Comparison of ENCODE assay signal across 25 cellular contexts in the genomic region with DNA sequence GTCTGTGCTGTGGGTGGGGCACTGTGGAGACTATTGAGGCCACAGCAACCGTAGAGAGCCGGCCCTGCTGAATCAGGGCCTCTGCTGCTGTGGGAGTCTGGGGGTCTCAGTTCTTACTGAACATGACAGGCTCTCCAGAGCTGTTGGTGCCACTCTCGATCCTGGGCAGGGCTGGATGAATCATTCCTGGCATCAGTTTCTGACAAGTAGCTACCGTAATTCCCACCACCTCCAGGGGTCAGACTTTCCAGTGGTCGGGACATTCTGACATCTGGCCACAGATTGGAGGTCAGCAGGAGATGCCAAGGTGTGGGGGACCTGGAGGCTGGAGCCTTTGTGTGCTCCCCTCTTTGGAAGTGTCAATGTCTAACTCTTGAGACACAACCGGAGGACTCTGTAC.
"Had no signal": no experiment of that assay in that cellular context is flagged by ENCODE, and none has a peak within 500 bp of the region (broad histone marks: within the 10 kb centered on the region; RNA-seq: fewer than 3 reads in every experiment).

No MANE protein-coding gene starts in this region.

- H3K27me3 ChIP-seq: body of pancreas, hepatocyte, right lobe of liver, tibial nerve had no signal

- H3K4me1 Mint-ChIP-seq: activated B cell treated with CpG ODN at 0.5 μM for 24 hours; activated CD4-positive, alpha-beta T cell treated with anti-CD3 and anti-CD28 coated beads for 36 hours; memory B cell; nephron had no signal

- H3K27ac ChIP-seq: body of pancreas, hepatocyte, right lobe of liver, skin epidermis, tibial nerve had no signal

- H3K36me3 Mint-ChIP-seq: memory B cell had no signal

- DNase-seq: activated B cell treated with CpG ODN at 0.5 μM for 24 hours; activated CD4-positive, alpha-beta T cell treated with anti-CD3 and anti-CD28 coated beads for 36 hours; activated CD4-positive, alpha-beta T cell treated with anti-CD3 and anti-CD28 coated beads, Interleukin-2, amount 50 U/mL, for 4 hours; activated effector memory CD4-positive, alpha-beta T cell treated with Interleukin-2 at 50 U/mL for 16 hours; activated naive CD4-positive, alpha-beta T cell treated with anti-CD3 and anti-CD28 coated beads for 36 hours; activated T-cell treated with anti-CD3 and anti-CD28 coated beads, Interleukin-2, amount 50 U/mL, for 72 hours; anterior cingulate cortex; body of pancreas; caudate nucleus; dermis blood vessel endothelial cell; effector CD8-positive, alpha-beta T cell; foreskin melanocyte; left ventricle myocardium superior; occipital lobe; right lobe of liver; stimulated activated CD4-positive, alpha-beta T cell treated with anti-CD3 and anti-CD28 coated beads, Interleukin-1b, Interleukin-23, amount 100 ng/mL, for 48 hours; substantia nigra; T1000 had no signal

- H2AFZ ChIP-seq: hepatocyte had no signal

- H3K4me1 ChIP-seq: body of pancreas, right lobe of liver, tibial nerve had no signal

- H3K27ac Mint-ChIP-seq: activated B cell treated with CpG ODN at 0.5 μM for 24 hours; activated CD4-positive, alpha-beta T cell treated with anti-CD3 and anti-CD28 coated beads for 36 hours; activated naive CD4-positive, alpha-beta T cell treated with anti-CD3 and anti-CD28 coated beads for 36 hours; activated T-cell treated with anti-CD3 and anti-CD28 coated beads, Interleukin-2, amount 50 U/mL, for 72 hours; memory B cell; nephron; stimulated activated naive CD8-positive, alpha-beta T cell treated with anti-CD3 and anti-CD28 coated beads, Interleukin-15, Interleukin-2, amounts not matched to agents 100 ng/mL and 50 ng/mL, for 24 hours; T-helper 1 cell treated with Interleukin-12 subunit alpha and Interleukin-12 subunit beta and Interleukin-4 antibody, amounts not matched to agents 30 μg/mL and 1 μg/mL, for 36 hours had no signal

- H3K36me3 ChIP-seq: right lobe of liver, tibial nerve had no signal

- H3K27me3 Mint-ChIP-seq: activated B cell treated with CpG ODN at 0.5 μM for 24 hours; memory B cell; stimulated activated naive CD8-positive, alpha-beta T cell treated with anti-CD3 and anti-CD28 coated beads, Interleukin-15, Interleukin-2, amounts not matched to agents 100 ng/mL and 50 ng/mL, for 24 hours had no signal

- H3K4me3 Mint-ChIP-seq: activated B cell treated with CpG ODN at 0.5 μM for 24 hours; activated CD4-positive, alpha-beta T cell treated with anti-CD3 and anti-CD28 coated beads for 36 hours; activated naive CD4-positive, alpha-beta T cell treated with anti-CD3 and anti-CD28 coated beads for 36 hours; activated T-cell treated with anti-CD3 and anti-CD28 coated beads, Interleukin-2, amount 50 U/mL, for 72 hours; memory B cell; nephron; stimulated activated naive CD8-positive, alpha-beta T cell treated with anti-CD3 and anti-CD28 coated beads, Interleukin-15, Interleukin-2, amounts not matched to agents 100 ng/mL and 50 ng/mL, for 24 hours; T-helper 1 cell treated with Interleukin-12 subunit alpha and Interleukin-12 subunit beta and Interleukin-4 antibody, amounts not matched to agents 30 μg/mL and 1 μg/mL, for 36 hours had no signal

- H3K9me3 ChIP-seq: body of pancreas, right lobe of liver had no signal

- H3K9me3 Mint-ChIP-seq: activated B cell treated with CpG ODN at 0.5 μM for 24 hours had no signal

- H3K4me3 ChIP-seq: body of pancreas, hepatocyte, right lobe of liver, skin epidermis, tibial nerve had no signal

- H3K4me2 ChIP-seq: hepatocyte had no signal

- H3K79me2 ChIP-seq: hepatocyte had no signal
